Comparison of ENCODE assay signal across 14 cellular contexts in the genomic region with DNA sequence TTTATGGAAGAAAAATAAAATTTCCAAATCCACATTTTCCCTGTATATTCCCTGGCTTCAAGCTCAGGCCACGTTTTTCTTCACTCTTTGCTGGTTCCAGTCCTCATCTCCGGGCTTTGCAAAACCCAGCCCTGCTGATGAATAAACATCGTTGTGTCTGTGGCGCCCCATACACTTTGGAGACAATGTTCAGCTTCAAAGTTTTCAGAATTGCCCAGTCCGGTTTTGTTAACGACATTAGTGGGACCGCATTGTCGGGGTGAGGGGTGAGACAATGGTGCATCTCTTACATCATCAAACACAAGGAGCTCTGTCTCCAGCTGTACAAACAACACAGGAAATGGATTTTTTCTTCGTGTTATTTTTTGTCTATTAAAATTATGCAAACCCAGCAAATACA.
DNase-seq lines count a peak whose midpoint lies in the region; ATAC-seq lines count a peak whose summit lies in the region.
"Had no signal": no experiment of that assay in that cellular context is flagged by ENCODE, and none has a peak within 500 bp of the region (broad histone marks: within the 10 kb centered on the region; RNA-seq: fewer than 3 reads in every experiment).

No MANE protein-coding gene starts in this region.

- no peak for ATAC-seq in GM18907 (IDR thresholded peaks at IDR 0.05; ENCODE audit: unreplicated experiment)
- ATAC-seq: pancreas had no signal

- DNase-seq in NCI-H1105 (lab: John Stamatoyannopoulos, UW) (peak; percentile 46), NCI-H774 (lab: John Stamatoyannopoulos, UW) (peak; percentile 41), foreskin melanocyte (peak; percentile 58), pons (ENCODE audit: low spot score) (peak; percentile 94), activated gamma-delta T cell treated with Interleukin-2 at 50 U/mL for 16 hours (no peak), T1000 (lab: John Stamatoyannopoulos, UW) (no peak)
- DNase-seq: activated CD4-positive, alpha-beta T cell treated with anti-CD3 and anti-CD28 coated beads, Interleukin-2, amount 50 U/mL, for 1 hour; activated naive CD4-positive, alpha-beta T cell; kidney; NCI-H1048; pancreas; stimulated activated CD4-positive, alpha-beta T cell treated with anti-CD3 and anti-CD28 coated beads, Interleukin-1b, Interleukin-23, amount 100 ng/mL, for 48 hours; upper lobe of left lung had no signal

Comparison
In these comparisons a context has a peak if more than half of its experiments do, and no peak if none do; other contexts are left out.
1. DNase-seq: peak in NCI-H1105 (single experiment), NCI-H774 (single experiment), foreskin melanocyte (single experiment) and pons (single experiment); none in activated gamma-delta T cell treated with Interleukin-2 at 50 U/mL for 16 hours (single experiment) and T1000 (single experiment).